Comparison of ENCODE assay signal across 1 cellular context in the genomic region with DNA sequence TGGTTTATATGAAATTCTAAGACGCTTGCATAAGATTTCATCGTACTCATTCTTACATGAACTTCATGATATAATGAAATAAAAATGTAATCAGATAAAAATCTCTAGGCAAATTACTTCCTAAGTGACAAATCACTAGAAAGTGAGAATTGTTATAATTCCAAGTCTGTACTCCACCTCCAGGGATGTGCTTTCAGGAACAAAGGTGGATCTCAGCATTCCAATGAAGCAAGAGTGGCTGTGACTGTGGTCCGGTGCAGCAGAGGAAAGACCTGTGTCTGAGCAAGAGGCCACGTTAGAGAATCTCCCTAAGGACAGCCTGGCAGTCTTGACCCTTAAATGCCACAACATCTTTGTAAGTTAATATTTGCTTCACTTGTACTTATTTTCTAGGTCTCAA.
TF ChIP-seq lines count a peak whose summit lies in the region.

No MANE protein-coding gene starts in this region.

TF ChIP-seq in GM23338, 12 proteins besides CTCF, POLR2A, EP300 and RAD21 (continued from another document):
- TF ChIP-seq, protein P1, sequence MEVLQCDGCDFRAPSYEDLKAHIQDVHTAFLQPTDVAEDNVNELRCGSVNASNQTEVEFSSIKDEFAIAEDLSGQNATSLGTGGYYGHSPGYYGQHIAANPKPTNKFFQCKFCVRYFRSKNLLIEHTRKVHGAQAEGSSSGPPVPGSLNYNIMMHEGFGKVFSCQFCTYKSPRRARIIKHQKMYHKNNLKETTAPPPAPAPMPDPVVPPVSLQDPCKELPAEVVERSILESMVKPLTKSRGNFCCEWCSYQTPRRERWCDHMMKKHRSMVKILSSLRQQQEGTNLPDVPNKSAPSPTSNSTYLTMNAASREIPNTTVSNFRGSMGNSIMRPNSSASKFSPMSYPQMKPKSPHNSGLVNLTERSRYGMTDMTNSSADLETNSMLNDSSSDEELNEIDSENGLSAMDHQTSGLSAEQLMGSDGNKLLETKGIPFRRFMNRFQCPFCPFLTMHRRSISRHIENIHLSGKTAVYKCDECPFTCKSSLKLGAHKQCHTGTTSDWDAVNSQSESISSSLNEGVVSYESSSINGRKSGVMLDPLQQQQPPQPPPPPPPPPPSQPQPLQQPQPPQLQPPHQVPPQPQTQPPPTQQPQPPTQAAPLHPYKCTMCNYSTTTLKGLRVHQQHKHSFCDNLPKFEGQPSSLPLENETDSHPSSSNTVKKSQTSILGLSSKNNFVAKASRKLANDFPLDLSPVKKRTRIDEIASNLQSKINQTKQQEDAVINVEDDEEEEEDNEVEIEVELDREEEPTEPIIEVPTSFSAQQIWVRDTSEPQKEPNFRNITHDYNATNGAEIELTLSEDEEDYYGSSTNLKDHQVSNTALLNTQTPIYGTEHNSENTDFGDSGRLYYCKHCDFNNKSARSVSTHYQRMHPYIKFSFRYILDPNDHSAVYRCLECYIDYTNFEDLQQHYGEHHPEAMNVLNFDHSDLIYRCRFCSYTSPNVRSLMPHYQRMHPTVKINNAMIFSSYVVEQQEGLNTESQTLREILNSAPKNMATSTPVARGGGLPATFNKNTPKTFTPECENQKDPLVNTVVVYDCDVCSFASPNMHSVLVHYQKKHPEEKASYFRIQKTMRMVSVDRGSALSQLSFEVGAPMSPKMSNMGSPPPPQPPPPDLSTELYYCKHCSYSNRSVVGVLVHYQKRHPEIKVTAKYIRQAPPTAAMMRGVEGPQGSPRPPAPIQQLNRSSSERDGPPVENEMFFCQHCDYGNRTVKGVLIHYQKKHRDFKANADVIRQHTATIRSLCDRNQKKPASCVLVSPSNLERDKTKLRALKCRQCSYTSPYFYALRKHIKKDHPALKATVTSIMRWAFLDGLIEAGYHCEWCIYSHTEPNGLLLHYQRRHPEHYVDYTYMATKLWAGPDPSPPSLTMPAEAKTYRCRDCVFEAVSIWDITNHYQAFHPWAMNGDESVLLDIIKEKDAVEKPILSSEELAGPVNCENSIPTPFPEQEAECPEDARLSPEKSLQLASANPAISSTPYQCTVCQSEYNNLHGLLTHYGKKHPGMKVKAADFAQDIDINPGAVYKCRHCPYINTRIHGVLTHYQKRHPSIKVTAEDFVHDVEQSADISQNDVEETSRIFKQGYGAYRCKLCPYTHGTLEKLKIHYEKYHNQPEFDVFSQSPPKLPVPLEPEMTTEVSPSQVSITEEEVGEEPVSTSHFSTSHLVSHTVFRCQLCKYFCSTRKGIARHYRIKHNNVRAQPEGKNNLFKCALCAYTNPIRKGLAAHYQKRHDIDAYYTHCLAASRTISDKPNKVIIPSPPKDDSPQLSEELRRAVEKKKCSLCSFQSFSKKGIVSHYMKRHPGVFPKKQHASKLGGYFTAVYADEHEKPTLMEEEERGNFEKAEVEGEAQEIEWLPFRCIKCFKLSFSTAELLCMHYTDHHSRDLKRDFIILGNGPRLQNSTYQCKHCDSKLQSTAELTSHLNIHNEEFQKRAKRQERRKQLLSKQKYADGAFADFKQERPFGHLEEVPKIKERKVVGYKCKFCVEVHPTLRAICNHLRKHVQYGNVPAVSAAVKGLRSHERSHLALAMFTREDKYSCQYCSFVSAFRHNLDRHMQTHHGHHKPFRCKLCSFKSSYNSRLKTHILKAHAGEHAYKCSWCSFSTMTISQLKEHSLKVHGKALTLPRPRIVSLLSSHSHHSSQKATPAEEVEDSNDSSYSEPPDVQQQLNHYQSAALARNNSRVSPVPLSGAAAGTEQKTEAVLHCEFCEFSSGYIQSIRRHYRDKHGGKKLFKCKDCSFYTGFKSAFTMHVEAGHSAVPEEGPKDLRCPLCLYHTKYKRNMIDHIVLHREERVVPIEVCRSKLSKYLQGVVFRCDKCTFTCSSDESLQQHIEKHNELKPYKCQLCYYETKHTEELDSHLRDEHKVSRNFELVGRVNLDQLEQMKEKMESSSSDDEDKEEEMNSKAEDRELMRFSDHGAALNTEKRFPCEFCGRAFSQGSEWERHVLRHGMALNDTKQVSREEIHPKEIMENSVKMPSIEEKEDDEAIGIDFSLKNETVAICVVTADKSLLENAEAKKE (CRISPR knock-in tag; IDR thresholded peaks at IDR 0.05): no peak
- TF ChIP-seq STAT1 (IDR thresholded peaks at IDR 0.05; ENCODE audit: unreplicated experiment) (no peak), EZH2 (IDR thresholded peaks at IDR 0.05; ENCODE audit: low read depth, unreplicated experiment) (no peak), POLR2AphosphoS5 (IDR thresholded peaks at IDR 0.05; ENCODE audit: low read depth) (no peak), ZNF331 (CRISPR knock-in tag; IDR thresholded peaks at IDR 0.05; ENCODE audit: low read depth) (no peak), REST (IDR thresholded peaks at IDR 0.05; ENCODE audit: unreplicated experiment) (no peak)
TF ChIP-seq in GM23338: peak in this region for 0.
